Comparison of ENCODE assay signal across 36 cellular contexts in the genomic region with DNA sequence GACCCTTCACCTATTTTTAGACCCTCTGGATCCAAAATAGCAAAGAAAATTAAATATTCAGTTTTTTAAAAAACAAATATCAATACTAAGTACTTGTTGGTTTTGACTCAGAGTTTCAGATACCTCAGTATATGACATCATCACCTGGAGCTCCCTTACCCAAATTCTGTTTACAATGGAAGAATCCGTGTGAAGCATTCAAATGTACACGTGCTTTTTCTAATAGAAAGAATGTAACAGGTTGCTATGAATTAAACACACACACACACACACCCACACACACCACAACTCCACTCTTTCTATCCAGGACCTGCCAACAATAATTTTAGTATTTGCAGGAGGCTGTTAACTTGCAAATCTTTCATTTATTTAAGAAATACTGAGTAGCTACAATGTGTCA.
A peak's percentile ranks its signal among the peaks of the same experiment; 100 is the strongest.
DNase-seq lines count a peak whose midpoint lies in the region; ATAC-seq, FAIRE-seq and TF ChIP-seq lines count a peak whose summit lies in the region.
"Had no signal": no experiment of that assay in that cellular context is flagged by ENCODE, and none has a peak within 500 bp of the region (broad histone marks: within the 10 kb centered on the region; RNA-seq: fewer than 3 reads in every experiment).

No MANE protein-coding gene starts in this region.

- no peak overlapping the region for H3K4me3 ChIP-seq in body of pancreas
- H3K4me3 ChIP-seq: esophagus squamous epithelium, ovary, SJSA1, skin epidermis, thoracic aorta had no signal

- H3K27ac ChIP-seq in body of pancreas, result peak overlapping the region in 2 of 4 donors; percentile 36 to 50
- H3K27ac ChIP-seq: esophagus squamous epithelium, HL-60, ovary, SJSA1, skin epidermis had no signal

- H3K27me3 ChIP-seq in body of pancreas, result no peaks in the 10 kb centered on the region
- H3K27me3 ChIP-seq: esophagus squamous epithelium, ovary, SJSA1 had no signal

- TF ChIP-seq POLR2A in body of pancreas (IDR thresholded peaks at IDR 0.05), result no peak

- H3K9me3 ChIP-seq in body of pancreas, result no peaks in the 10 kb centered on the region
- H3K9me3 ChIP-seq: esophagus squamous epithelium, ovary, SJSA1, thoracic aorta had no signal

- no peak overlapping the region for H3K4me3 Mint-ChIP-seq in activated naive CD4-positive, alpha-beta T cell treated with anti-CD3 and anti-CD28 coated beads for 36 hours
- H3K4me3 Mint-ChIP-seq: activated CD4-positive, alpha-beta T cell treated with anti-CD3 and anti-CD28 coated beads, Interleukin-2, amount 10 ng/mL, durations not matched to agents 24 days and 14 days; activated naive CD8-positive, alpha-beta T cell; effector memory CD8-positive, alpha-beta T cell; H9; neural crest cell had no signal

- peak; percentile 62 for ATAC-seq in body of pancreas
- ATAC-seq: effector memory CD8-positive, alpha-beta T cell; stimulated activated naive CD8-positive, alpha-beta T cell treated with anti-CD3 and anti-CD28 coated beads, Interleukin-15, Interleukin-2, amounts not matched to agents 100 U/mL and 50 U/mL, for 24 hours had no signal

- no peaks in the 10 kb centered on the region for H3K9me3 Mint-ChIP-seq in activated naive CD4-positive, alpha-beta T cell treated with anti-CD3 and anti-CD28 coated beads for 36 hours
- H3K9me3 Mint-ChIP-seq: activated CD4-positive, alpha-beta T cell treated with anti-CD3 and anti-CD28 coated beads, Interleukin-2, amount 10 ng/mL, durations not matched to agents 24 days and 14 days; effector memory CD8-positive, alpha-beta T cell; H9; neural crest cell had no signal

- TF ChIP-seq CTCF in body of pancreas (IDR thresholded peaks at IDR 0.05), result no peak

- CTCF ChIA-PET in activated naive CD4-positive, alpha-beta T cell treated with anti-CD3 and anti-CD28 coated beads for 36 hours (lab: Charles Lee), result interaction anchor here (0.6 kb wide), 1 partner anchor 410 kb away, joined by 4 read pairs; no protein-coding TSS in a partner anchor

- DNase-seq in M059J (ENCODE audit: low read depth) (peak; percentile 7), body of pancreas (no peak), kidney glomerular epithelial cell (lab: John Stamatoyannopoulos, UW) (peak; percentile 19), urothelium cell line (ENCODE audit: low spot score) (peak; percentile 25), ACHN (no peak)
- no peak for DNase-seq in activated naive CD4-positive, alpha-beta T cell treated with anti-CD3 and anti-CD28 coated beads for 36 hours
- DNase-seq in stimulated activated CD4-positive, alpha-beta T cell treated with anti-CD3 and anti-CD28 coated beads, Interleukin-2, amount 100 ng/mL, for 48 hours, result no peak
- DNase-seq: activated CD4-positive, alpha-beta T cell treated with anti-CD3 and anti-CD28 coated beads, Interleukin-2, amount 10 ng/mL, durations not matched to agents 24 days and 14 days; activated CD8-positive, alpha-beta memory T cell treated with anti-CD3 and anti-CD28 coated beads for 24 hours; activated T-cell treated with anti-CD3 and anti-CD28 coated beads for 4 hours; C1 segment of cervical spinal cord; cortex of kidney; DMS79; effector memory CD8-positive, alpha-beta T cell; esophagus squamous epithelium; H9; Karpas-422; left colon; mesenchymal stem cell; MV-4-11; NCI-H1436; NCI-H2081 treated with DMSO at 0.1 percent for 48 hours; NCI-H345; NCI-H774; ovary; retina; stimulated activated naive CD8-positive, alpha-beta T cell treated with anti-CD3 and anti-CD28 coated beads, Interleukin-15, Interleukin-2, amounts not matched to agents 100 U/mL and 50 U/mL, for 24 hours; T1000 had no signal

- H3K36me3 Mint-ChIP-seq in activated naive CD4-positive, alpha-beta T cell treated with anti-CD3 and anti-CD28 coated beads for 36 hours (ENCODE audit: low read depth), result no peaks in the 10 kb centered on the region
- H3K36me3 Mint-ChIP-seq: activated naive CD8-positive, alpha-beta T cell had no signal

- H3K4me1 Mint-ChIP-seq in activated naive CD4-positive, alpha-beta T cell treated with anti-CD3 and anti-CD28 coated beads for 36 hours (ENCODE audit: low read depth), result no peaks in the 10 kb centered on the region
- H3K4me1 Mint-ChIP-seq: activated CD4-positive, alpha-beta T cell treated with anti-CD3 and anti-CD28 coated beads, Interleukin-2, amount 10 ng/mL, durations not matched to agents 24 days and 14 days; H9 had no signal

- intact Hi-C loops in body of pancreas (cut with DNase I), result no loop called here
- intact Hi-C loops in activated naive CD4-positive, alpha-beta T cell treated with anti-CD3 and anti-CD28 coated beads for 36 hours (cut with micrococcal nuclease), result no loop called here

- no peaks in the 10 kb centered on the region for H3K36me3 ChIP-seq in body of pancreas (replicated peaks in 1 of 2; ENCODE audit: insufficient read depth in 1 of 2, low read depth in 2 of 2)
- H3K36me3 ChIP-seq: esophagus squamous epithelium, ovary, SJSA1, thoracic aorta had no signal

- 22 to 24% methylated on average over 2 of the region's 2 CpGs for WGBS in body of pancreas, 2 donors

- in situ Hi-C loops in ACHN (cut with HindIII; ENCODE audit: low pct_ligation_motif_present, low pct_unique_long_range_greater_than_20kb, low sequenced_read_pairs), result no loop called here

- no peak for FAIRE-seq in urothelium cell line (lab: Jason Lieb, UNC)
- FAIRE-seq: frontal cortex, G401.6 had no signal

- H3K27ac Mint-ChIP-seq in activated naive CD4-positive, alpha-beta T cell treated with anti-CD3 and anti-CD28 coated beads for 36 hours, result no peak overlapping the region
- H3K27ac Mint-ChIP-seq: activated CD4-positive, alpha-beta T cell treated with anti-CD3 and anti-CD28 coated beads, Interleukin-2, amount 10 ng/mL, durations not matched to agents 24 days and 14 days; activated naive CD8-positive, alpha-beta T cell; effector memory CD8-positive, alpha-beta T cell; H9 had no signal

- H3K27me3 Mint-ChIP-seq in activated naive CD4-positive, alpha-beta T cell treated with anti-CD3 and anti-CD28 coated beads for 36 hours (ENCODE audit: low read depth), result peaks cover 11% of the 10 kb centered on the region

- peaks cover 19% of the 10 kb centered on the region for H3K4me1 ChIP-seq in body of pancreas
- H3K4me1 ChIP-seq: esophagus squamous epithelium had no signal

Comparison
In these comparisons a context has a peak if more than half of its experiments do, and no peak if none do; other contexts are left out.
1. DNase-seq: peak in M059J (single experiment), kidney glomerular epithelial cell (single experiment) and urothelium cell line (single experiment); none in body of pancreas (0 of 4), ACHN (single experiment), activated naive CD4-positive, alpha-beta T cell treated with anti-CD3 and anti-CD28 coated beads for 36 hours (single experiment) and stimulated activated CD4-positive, alpha-beta T cell treated with anti-CD3 and anti-CD28 coated beads, Interleukin-2, amount 100 ng/mL, for 48 hours (0 of 2).